20 cellular contexts compared by ENCODE assay signal in genomic region chrX:93875621-93876282, GRCh38.
"Had no signal": no experiment of that assay in that cellular context is flagged by ENCODE, and none has a peak within 500 bp of the region (broad histone marks: within the 10 kb centered on the region; RNA-seq: fewer than 3 reads in every experiment).

No MANE protein-coding gene starts in this region.

- H3K27ac ChIP-seq: esophagus squamous epithelium, gastroesophageal sphincter, left ventricle myocardium inferior, lower lobe of right lung, spleen, thoracic aorta, transverse colon had no signal

- DNase-seq: effector memory CD8-positive, alpha-beta T cell; esophagus squamous epithelium; foreskin fibroblast; glutamatergic neuron; immature natural killer cell; kidney; left cardiac atrium; left ventricle myocardium inferior; lower lobe of right lung; naive thymus-derived CD4-positive, alpha-beta T cell; nephron progenitor cell; spleen; stimulated activated CD4-positive, alpha-beta T cell treated with anti-CD3 and anti-CD28 coated beads, Interleukin-15, amount 100 ng/mL, for 24 hours; stimulated activated CD4-positive, alpha-beta T cell treated with anti-CD3 and anti-CD28 coated beads, Interleukin-1b, Interleukin-23, amount 100 ng/mL, for 48 hours; stimulated activated CD4-positive, alpha-beta T cell treated with anti-CD3 and anti-CD28 coated beads, Interleukin-4, amount 100 ng/mL, for 24 hours; transverse colon had no signal

- H3K9me3 ChIP-seq: gastroesophageal sphincter, lower lobe of right lung, thoracic aorta, transverse colon had no signal

- H3K4me1 ChIP-seq: esophagus squamous epithelium, gastroesophageal sphincter, left ventricle myocardium inferior, lower lobe of right lung, spleen, transverse colon had no signal

- H3K36me3 ChIP-seq: esophagus squamous epithelium, gastroesophageal sphincter, left ventricle myocardium inferior, lower lobe of right lung, spleen, thoracic aorta, transverse colon had no signal

- ATAC-seq: effector memory CD8-positive, alpha-beta T cell; gastroesophageal sphincter; left cardiac atrium; lower lobe of right lung; naive thymus-derived CD4-positive, alpha-beta T cell; sciatic nerve; stimulated activated memory B cell treated with anti-CD40 and anti-IgM and Interleukin-4, amounts not matched to agents 10 μg/mL and 1 μg/mL and 100 μg/mL, for 72 hours had no signal

- H3K27me3 ChIP-seq: esophagus squamous epithelium, gastroesophageal sphincter, spleen, transverse colon had no signal

- H3K4me3 ChIP-seq: esophagus squamous epithelium, gastroesophageal sphincter, left ventricle myocardium inferior, lower lobe of right lung, spleen, thoracic aorta, transverse colon had no signal
